ENCODE assay signal across 13 cellular contexts in genomic region chrX:30414144-30414543, GRCh38.
A peak's percentile ranks its signal among the peaks of the same experiment; 100 is the strongest.
DNase-seq lines count a peak whose midpoint lies in the region; ATAC-seq, FAIRE-seq and TF ChIP-seq lines count a peak whose summit lies in the region.
"Had no signal": no experiment of that assay in that cellular context is flagged by ENCODE, and none has a peak within 500 bp of the region (broad histone marks: within the 10 kb centered on the region; RNA-seq: fewer than 3 reads in every experiment).

No MANE protein-coding gene starts in this region.

- H3K4me3 ChIP-seq in sigmoid colon = no peak overlapping the region
- H3K4me3 ChIP-seq: K562 had no signal

- WGBS in sigmoid colon, 2 donors = 38 to 71% methylated on average over 3 of the region's 3 CpGs

- H3K36me3 ChIP-seq in sigmoid colon = no peaks in the 10 kb centered on the region

- H3K9me3 ChIP-seq in sigmoid colon = no peaks in the 10 kb centered on the region

- TF ChIP-seq CTCF in sigmoid colon (IDR thresholded peaks at IDR 0.05) = no peak

- intact Hi-C loops in sigmoid colon (cut with DNase I) = no loop called here

- DNase-seq in HTR-8/SVneo (ENCODE audit: insufficient read length, low spot score) (no peak), foreskin melanocyte (peak; percentile 26), DMS153 (lab: John Stamatoyannopoulos, UW) (no peak), sigmoid colon (no peak)
- DNase-seq in central memory CD4-positive, alpha-beta T cell = no peak
- DNase-seq: activated CD4-positive, alpha-beta T cell treated with anti-CD3 and anti-CD28 coated beads for 1 hour; amniotic stem cell; NCI-H1694; stimulated activated CD4-positive, alpha-beta T cell treated with anti-CD3 and anti-CD28 coated beads, Interleukin-1b, Interleukin-23, amount 100 ng/mL, for 48 hours had no signal

- no peaks in the 10 kb centered on the region for H3K27me3 ChIP-seq in sigmoid colon

- no peak overlapping the region for H3K27ac ChIP-seq in sigmoid colon

- no peaks in the 10 kb centered on the region for H3K4me1 ChIP-seq in sigmoid colon

- no peak for TF ChIP-seq EP300 in sigmoid colon (IDR thresholded peaks at IDR 0.05)

- FAIRE-seq in HTR-8/SVneo (lab: Jason Lieb, UNC) = peak; percentile 4
- FAIRE-seq: K562 had no signal

- TF ChIP-seq POLR2A in sigmoid colon (IDR thresholded peaks at IDR 0.05) = no peak

- ATAC-seq in GM18508 (IDR thresholded peaks at IDR 0.05; ENCODE audit: insufficient read depth, unreplicated experiment) (peak; percentile 48), GM21619 (IDR thresholded peaks at IDR 0.05; ENCODE audit: unreplicated experiment) (peak; percentile 96), SK-N-SH treated with all-trans-retinoic acid at 6 μM for 48 hours (no peak)
- ATAC-seq: K562 had no signal

TF ChIP-seq in SK-N-SH treated with all-trans-retinoic acid at 6 μM for 48 hours, 23 proteins besides CTCF, POLR2A, EP300 and RAD21:
- TF ChIP-seq, protein P1, sequence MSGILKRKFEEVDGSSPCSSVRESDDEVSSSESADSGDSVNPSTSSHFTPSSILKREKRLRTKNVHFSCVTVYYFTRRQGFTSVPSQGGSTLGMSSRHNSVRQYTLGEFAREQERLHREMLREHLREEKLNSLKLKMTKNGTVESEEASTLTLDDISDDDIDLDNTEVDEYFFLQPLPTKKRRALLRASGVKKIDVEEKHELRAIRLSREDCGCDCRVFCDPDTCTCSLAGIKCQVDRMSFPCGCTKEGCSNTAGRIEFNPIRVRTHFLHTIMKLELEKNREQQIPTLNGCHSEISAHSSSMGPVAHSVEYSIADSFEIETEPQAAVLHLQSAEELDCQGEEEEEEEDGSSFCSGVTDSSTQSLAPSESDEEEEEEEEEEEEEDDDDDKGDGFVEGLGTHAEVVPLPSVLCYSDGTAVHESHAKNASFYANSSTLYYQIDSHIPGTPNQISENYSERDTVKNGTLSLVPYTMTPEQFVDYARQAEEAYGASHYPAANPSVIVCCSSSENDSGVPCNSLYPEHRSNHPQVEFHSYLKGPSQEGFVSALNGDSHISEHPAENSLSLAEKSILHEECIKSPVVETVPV (CRISPR knock-in tag; IDR thresholded peaks at IDR 0.05) = no peak
- TF ChIP-seq TOX (CRISPR knock-in tag; IDR thresholded peaks at IDR 0.05; ENCODE audit: borderline replicate concordance) (no peak), ESRRG (CRISPR knock-in tag; IDR thresholded peaks at IDR 0.05) (no peak), BACH2 (CRISPR knock-in tag; IDR thresholded peaks at IDR 0.05; ENCODE audit: borderline replicate concordance) (no peak), ZC3H10 (CRISPR knock-in tag; IDR thresholded peaks at IDR 0.05) (no peak), RARB (CRISPR knock-in tag; IDR thresholded peaks at IDR 0.05) (no peak), GLIS3 (CRISPR knock-in tag; IDR thresholded peaks at IDR 0.05) (no peak), ISL1 (CRISPR knock-in tag; IDR thresholded peaks at IDR 0.05) (no peak), ZNF8 (CRISPR knock-in tag; IDR thresholded peaks at IDR 0.05) (no peak)
- TF ChIP-seq, protein P2, sequence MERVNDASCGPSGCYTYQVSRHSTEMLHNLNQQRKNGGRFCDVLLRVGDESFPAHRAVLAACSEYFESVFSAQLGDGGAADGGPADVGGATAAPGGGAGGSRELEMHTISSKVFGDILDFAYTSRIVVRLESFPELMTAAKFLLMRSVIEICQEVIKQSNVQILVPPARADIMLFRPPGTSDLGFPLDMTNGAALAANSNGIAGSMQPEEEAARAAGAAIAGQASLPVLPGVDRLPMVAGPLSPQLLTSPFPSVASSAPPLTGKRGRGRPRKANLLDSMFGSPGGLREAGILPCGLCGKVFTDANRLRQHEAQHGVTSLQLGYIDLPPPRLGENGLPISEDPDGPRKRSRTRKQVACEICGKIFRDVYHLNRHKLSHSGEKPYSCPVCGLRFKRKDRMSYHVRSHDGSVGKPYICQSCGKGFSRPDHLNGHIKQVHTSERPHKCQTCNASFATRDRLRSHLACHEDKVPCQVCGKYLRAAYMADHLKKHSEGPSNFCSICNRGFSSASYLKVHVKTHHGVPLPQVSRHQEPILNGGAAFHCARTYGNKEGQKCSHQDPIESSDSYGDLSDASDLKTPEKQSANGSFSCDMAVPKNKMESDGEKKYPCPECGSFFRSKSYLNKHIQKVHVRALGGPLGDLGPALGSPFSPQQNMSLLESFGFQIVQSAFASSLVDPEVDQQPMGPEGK (CRISPR knock-in tag; IDR thresholded peaks at IDR 0.05; ENCODE audit: borderline replicate concordance) = no peak
